8 cellular contexts compared by ENCODE assay signal in genomic region chr3:98657429-98657828, GRCh38.
DNase-seq lines count a peak whose midpoint lies in the region; ATAC-seq and TF ChIP-seq lines count a peak whose summit lies in the region.

No MANE protein-coding gene starts in this region.

- no peaks in the 10 kb centered on the region for H3K4me1 ChIP-seq in foreskin keratinocyte

- H3K4me3 ChIP-seq in GM12864 (ENCODE audit: low read depth, low read length) (no peak overlapping the region), lower leg skin (ENCODE audit: low read depth, poor library complexity, severe bottlenecking) (no peak overlapping the region)

- intact Hi-C loops in lower leg skin (cut with DNase I; ENCODE audit: low total_unique reads) = no loop called here

- TF ChIP-seq CTCF in GM12864 (IDR thresholded peaks at IDR 0.05; ENCODE audit: low read depth, low read length, missing control alignments) (peak; percentile 79), foreskin keratinocyte (conservative IDR thresholded peaks at IDR 0.05) (peak; percentile 62), lower leg skin (IDR thresholded peaks at IDR 0.05) (no peak)

- no peak for TF ChIP-seq POLR2A in lower leg skin (IDR thresholded peaks at IDR 0.05)

- peaks cover 49% of the 10 kb centered on the region for H3K27me3 ChIP-seq in foreskin keratinocyte

- H3K27ac ChIP-seq in foreskin keratinocyte = no peak overlapping the region

- peak; percentile 96 for ATAC-seq in GM21526 (IDR thresholded peaks at IDR 0.05; ENCODE audit: low FRiP score, unreplicated experiment)
- peak; percentile 73 for ATAC-seq in foreskin keratinocyte

- DNase-seq in GM12864 (ENCODE audit: low read depth) (no peak), HK-2 (ENCODE audit: unreplicated experiment) (peak; percentile 71), foreskin keratinocyte (peak in 1 of 2 donors; percentile 16), lower leg skin (ENCODE audit: low spot score in 2 of 2) (no peak), NCI-H2227 (lab: John Stamatoyannopoulos, UW; ENCODE audit: unreplicated experiment) (no peak)
- DNase-seq in activated CD4-positive, alpha-beta T cell treated with anti-CD3 and anti-CD28 coated beads, Interleukin-2, amount 50 U/mL, for 4 hours = peak; percentile 1 to 4
- DNase-seq in stimulated activated CD4-positive, alpha-beta T cell treated with anti-CD3 and anti-CD28 coated beads, Interleukin-15, amount 100 ng/mL, for 48 hours (ENCODE audit: low read depth in 2 of 2) = peak; percentile 16 to 19

- 4 to 7% methylated on average over 16 to 25 of the region's 25 CpGs for WGBS in lower leg skin, 2 donors

Comparison
In these comparisons a context has a peak if more than half of its experiments do, and no peak if none do; other contexts are left out.
1. DNase-seq: peak in HK-2 (single experiment), activated CD4-positive, alpha-beta T cell treated with anti-CD3 and anti-CD28 coated beads, Interleukin-2, amount 50 U/mL, for 4 hours (2 of 2) and stimulated activated CD4-positive, alpha-beta T cell treated with anti-CD3 and anti-CD28 coated beads, Interleukin-15, amount 100 ng/mL, for 48 hours (2 of 2); none in GM12864 (single experiment), lower leg skin (0 of 2) and NCI-H2227 (single experiment).
2. CTCF ChIP-seq: peak in GM12864 (single experiment) and foreskin keratinocyte (single experiment); none in lower leg skin (0 of 3).